Comparison of ENCODE assay signal across 8 cellular contexts in the genomic region with DNA sequence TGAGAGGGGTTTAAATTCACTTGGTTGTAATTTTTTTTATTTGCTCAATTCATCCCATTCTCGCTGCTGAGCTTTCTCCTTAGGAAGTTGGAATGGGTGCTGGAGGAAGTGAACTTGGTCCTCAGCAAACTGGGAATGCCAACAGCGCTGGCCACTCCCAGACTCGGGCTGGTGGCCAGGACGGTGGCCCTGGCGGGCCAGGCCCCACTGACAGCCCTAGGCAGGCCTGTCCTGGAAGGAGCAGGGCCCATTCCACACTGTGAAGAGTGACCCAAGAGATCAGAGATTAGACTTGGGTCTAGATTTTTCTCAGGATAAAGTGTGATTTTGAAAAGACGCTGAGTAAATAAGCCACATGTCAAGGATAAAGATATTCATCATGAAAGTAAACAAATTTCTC.
DNase-seq lines count a peak whose midpoint lies in the region; ATAC-seq and TF ChIP-seq lines count a peak whose summit lies in the region.

No MANE protein-coding gene starts in this region.

- H3K27ac Mint-ChIP-seq in natural killer cell, result peak overlapping the region; percentile 99
- H3K27ac Mint-ChIP-seq in stimulated activated naive B cell treated with anti-CD40 and anti-IgM and Interleukin-4, amounts not matched to agents 10 μg/mL and 1 μg/mL and 100 μg/mL, for 72 hours, result no peak overlapping the region

- peaks cover 77 to 79% of the 10 kb centered on the region in 2 donors for H3K4me1 Mint-ChIP-seq in natural killer cell
- peaks cover 61 to 69% of the 10 kb centered on the region in 2 donors for H3K4me1 Mint-ChIP-seq in stimulated activated naive B cell treated with anti-CD40 and anti-IgM and Interleukin-4, amounts not matched to agents 10 μg/mL and 1 μg/mL and 100 μg/mL, for 72 hours

- DNase-seq in A673 (ENCODE audit: low spot score), result no peak
- peak; percentile 67 for DNase-seq in MG63
- DNase-seq in epithelial cell of prostate (ENCODE audit: low read depth, low spot score), result no peak
- no peak for DNase-seq in natural killer cell
- no peak for DNase-seq in DMS53 treated with DMSO at 0.1 percent for 48 hours (lab: John Stamatoyannopoulos, UW; ENCODE audit: unreplicated experiment)
- DNase-seq in stimulated activated naive B cell treated with anti-CD40 and anti-IgM and Interleukin-4, amounts not matched to agents 10 μg/mL and 1 μg/mL and 100 μg/mL, for 72 hours, result no peak
- DNase-seq in stimulated activated CD4-positive, alpha-beta T cell treated with anti-CD3 and anti-CD28 coated beads, Interleukin-4, amount 100 ng/mL, for 4 hours, result no peak

- H3K27ac ChIP-seq in A673 (ENCODE audit: low read depth, low read length, poor library complexity, severe bottlenecking) (peak overlapping the region; percentile 93), epithelial cell of prostate (peak overlapping the region; percentile 38)

- POLR2A ChIA-PET in A673 (lab: Charles Lee; ENCODE audit: low non-redundant PET), result interaction anchor here (0.5 kb wide), 1 partner anchor 33 kb away, joined by 4 read pairs; no protein-coding TSS in a partner anchor

- TF ChIP-seq CTCF in A673 (conservative IDR thresholded peaks at IDR 0.05; ENCODE audit: low read depth, low read length) (no peak), natural killer cell (IDR thresholded peaks at IDR 0.05) (no peak)

- no peaks in the 10 kb centered on the region for H3K36me3 Mint-ChIP-seq in natural killer cell
- peaks cover 10 to 16% of the 10 kb centered on the region in 2 donors for H3K36me3 Mint-ChIP-seq in stimulated activated naive B cell treated with anti-CD40 and anti-IgM and Interleukin-4, amounts not matched to agents 10 μg/mL and 1 μg/mL and 100 μg/mL, for 72 hours

- peaks cover 80% of the 10 kb centered on the region for H3K4me1 ChIP-seq in A673 (ENCODE audit: insufficient read depth, low read length, poor library complexity, severe bottlenecking)

- no peaks in the 10 kb centered on the region for H3K27me3 Mint-ChIP-seq in natural killer cell (ENCODE audit: low read depth in 2 of 2)
- peaks cover 48 to 74% of the 10 kb centered on the region in 2 donors for H3K27me3 Mint-ChIP-seq in stimulated activated naive B cell treated with anti-CD40 and anti-IgM and Interleukin-4, amounts not matched to agents 10 μg/mL and 1 μg/mL and 100 μg/mL, for 72 hours

- intact Hi-C loops in A673 (cut with micrococcal nuclease; ENCODE audit: unreplicated experiment) (no loop called here), natural killer cell (cut with micrococcal nuclease) (loop anchor here (5.0 to 10.0 kb wide), 5 partner anchors 114 to 357 kb away; no protein-coding TSS in a partner anchor)

- H3K27me3 ChIP-seq in A673 (replicated peaks; ENCODE audit: insufficient read depth, low read depth, low read length, poor library complexity) (no peaks in the 10 kb centered on the region), MG63 (no peaks in the 10 kb centered on the region)

- peak overlapping the region; percentile 98 for H3K4me3 Mint-ChIP-seq in natural killer cell
- H3K4me3 Mint-ChIP-seq in stimulated activated naive B cell treated with anti-CD40 and anti-IgM and Interleukin-4, amounts not matched to agents 10 μg/mL and 1 μg/mL and 100 μg/mL, for 72 hours, result no peak overlapping the region

- H3K9me3 ChIP-seq in A673 (ENCODE audit: low read depth, low read length, poor library complexity, severe bottlenecking), result no peaks in the 10 kb centered on the region
- H3K9me3 ChIP-seq in MG63, result no peaks in the 10 kb centered on the region

- no peak overlapping the region for H3K4me3 ChIP-seq in A673 (ENCODE audit: low read depth, low read length, poor library complexity, severe bottlenecking)
- no peak overlapping the region for H3K4me3 ChIP-seq in MG63

- H3K36me3 ChIP-seq in A673 (ENCODE audit: insufficient read depth, low read length, poor library complexity, severe bottlenecking), result no peaks in the 10 kb centered on the region
- H3K36me3 ChIP-seq in MG63, result no peaks in the 10 kb centered on the region; the same call in 1 of the 2 replicates

- no peaks in the 10 kb centered on the region for H3K9me3 Mint-ChIP-seq in natural killer cell
- H3K9me3 Mint-ChIP-seq in stimulated activated naive B cell treated with anti-CD40 and anti-IgM and Interleukin-4, amounts not matched to agents 10 μg/mL and 1 μg/mL and 100 μg/mL, for 72 hours, result no peaks in the 10 kb centered on the region

- ATAC-seq in natural killer cell (no peak), HG02571 (IDR thresholded peaks at IDR 0.05; ENCODE audit: unreplicated experiment) (no peak)
- ATAC-seq in stimulated activated naive B cell treated with anti-CD40 and anti-IgM and Interleukin-4, amounts not matched to agents 10 μg/mL and 1 μg/mL and 100 μg/mL, for 72 hours (replicated peaks), result no peak

- no TSS peak for BruUV-seq in A673 (replicated peaks; lab: Mats Ljungman, UMichigan)

- CTCF ChIA-PET in A673 (lab: Charles Lee), result interaction anchor here (1.1 kb wide), 1 partner anchor 60 kb away, joined by 4 read pairs; no protein-coding TSS in a partner anchor
